Comparison of ENCODE assay signal across 9 cellular contexts in the genomic region with DNA sequence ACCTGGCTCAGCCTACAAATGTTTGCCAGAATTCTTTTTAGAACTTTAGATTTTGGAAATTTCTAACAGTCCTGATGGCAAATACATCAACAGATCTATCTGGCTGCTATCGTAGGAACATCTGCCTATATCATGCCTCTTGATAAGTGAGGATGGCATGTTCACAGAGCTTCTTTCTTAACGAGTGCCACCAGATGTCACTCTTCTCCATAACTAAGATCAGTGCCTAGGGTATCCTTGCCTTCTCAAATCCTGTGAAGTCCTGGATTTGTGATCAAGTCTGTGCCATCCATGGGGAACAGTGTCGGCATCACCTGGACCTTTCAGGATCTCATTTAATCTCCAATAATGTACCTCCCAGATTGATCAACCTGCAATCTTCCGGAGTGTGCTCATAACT. TPM values are rescaled to one million over a fixed set of nuclear protein-coding genes. Genes with fewer than 3 reads are reported as not detected.
DNase-seq lines count a peak whose midpoint lies in the region; ATAC-seq and TF ChIP-seq lines count a peak whose summit lies in the region.
"Had no signal": no experiment of that assay in that cellular context is flagged by ENCODE, and none has a peak within 500 bp of the region (broad histone marks: within the 10 kb centered on the region; RNA-seq: fewer than 3 reads in every experiment).

No MANE protein-coding gene starts in this region.

- intact Hi-C loops in left ventricle myocardium inferior (cut with micrococcal nuclease), result loop anchor here (5.0 kb wide), 1 partner anchor 69 kb away; no protein-coding TSS in a partner anchor
- intact Hi-C loops in activated CD4-positive, alpha-beta memory T cell treated with anti-CD3 and anti-CD28 coated beads for 36 hours (cut with micrococcal nuclease), result no loop called here

- CTCF ChIA-PET in HEK293T (lab: Yijun Ruan, JAX), result interaction anchor here (0.6 to 1.0 kb wide), 3 partner anchors 71 to 243 kb away, joined by 3 to 7 read pairs (median 3); no protein-coding TSS in a partner anchor
- CTCF ChIA-PET in activated CD4-positive, alpha-beta memory T cell treated with anti-CD3 and anti-CD28 coated beads for 36 hours (lab: Charles Lee), result no interaction called here

- no peaks in the 10 kb centered on the region for H3K4me1 Mint-ChIP-seq in activated CD4-positive, alpha-beta memory T cell treated with anti-CD3 and anti-CD28 coated beads for 36 hours (ENCODE audit: low read depth)

- no peaks in the 10 kb centered on the region for H3K9me3 Mint-ChIP-seq in activated CD4-positive, alpha-beta memory T cell treated with anti-CD3 and anti-CD28 coated beads for 36 hours

- DNase-seq in BE2C, result no peak
- DNase-seq in HEK293T (ENCODE audit: extremely low spot score), result peak; percentile 46
- DNase-seq in SK-MEL-5 (ENCODE audit: low read depth, low spot score), result peak; percentile 75
- no peak for DNase-seq in left ventricle myocardium inferior
- no peak for DNase-seq in activated CD4-positive, alpha-beta memory T cell treated with anti-CD3 and anti-CD28 coated beads for 36 hours
- no peak for DNase-seq in caudate nucleus (lab: John Stamatoyannopoulos, UW)
- no peak for DNase-seq in activated CD4-positive, CD25-positive, alpha-beta regulatory T cell (lab: John Stamatoyannopoulos, UW)

- no peaks in the 10 kb centered on the region for H3K36me3 Mint-ChIP-seq in activated CD4-positive, alpha-beta memory T cell treated with anti-CD3 and anti-CD28 coated beads for 36 hours

- no peak overlapping the region for H3K27ac ChIP-seq in left ventricle myocardium inferior (replicated peaks)
- H3K27ac ChIP-seq in caudate nucleus (ENCODE audit: low read depth, low read length), result no peak overlapping the region

- H3K4me3 ChIP-seq in BE2C (ENCODE audit: low read depth, low read length) (no peak overlapping the region), left ventricle myocardium inferior (no peak overlapping the region)

- no peaks in the 10 kb centered on the region for H3K27me3 ChIP-seq in BE2C
- peaks cover 9% of the 10 kb centered on the region for H3K27me3 ChIP-seq in left ventricle myocardium inferior (ENCODE audit: low read depth)

- H3K4me1 ChIP-seq in BE2C (no peaks in the 10 kb centered on the region), left ventricle myocardium inferior (no peaks in the 10 kb centered on the region)

- H3K9me3 ChIP-seq in BE2C (no peaks in the 10 kb centered on the region), left ventricle myocardium inferior (replicated peaks) (no peaks in the 10 kb centered on the region)

- in situ Hi-C loops in SK-MEL-5 (cut with HindIII; ENCODE audit: low pct_unique_long_range_greater_than_20kb, low sequenced_read_pairs), result no loop called here

- TF ChIP-seq CTCF in BE2C (IDR thresholded peaks at IDR 0.05; ENCODE audit: low read depth, low read length), result peak; percentile 16; the same call in 1 of the 2 replicates
- peak; percentile 62 for TF ChIP-seq CTCF in left ventricle myocardium inferior (IDR thresholded peaks at IDR 0.05; ENCODE audit: borderline replicate concordance)

- peaks cover 16% of the 10 kb centered on the region for H3K27me3 Mint-ChIP-seq in activated CD4-positive, alpha-beta memory T cell treated with anti-CD3 and anti-CD28 coated beads for 36 hours

- no peak overlapping the region for H3K27ac Mint-ChIP-seq in activated CD4-positive, alpha-beta memory T cell treated with anti-CD3 and anti-CD28 coated beads for 36 hours

- no peaks in the 10 kb centered on the region for H3K36me3 ChIP-seq in BE2C
- no peaks in the 10 kb centered on the region for H3K36me3 ChIP-seq in left ventricle myocardium inferior

- H3K4me3 Mint-ChIP-seq in activated CD4-positive, alpha-beta memory T cell treated with anti-CD3 and anti-CD28 coated beads for 36 hours, result no peak overlapping the region

- POLR2A ChIA-PET in HEK293T (lab: Yijun Ruan, JAX), result no interaction called here
- POLR2A ChIA-PET in activated CD4-positive, alpha-beta memory T cell treated with anti-CD3 and anti-CD28 coated beads for 36 hours (lab: Charles Lee), result no interaction called here

- no peak for ATAC-seq in HG03175 (IDR thresholded peaks at IDR 0.05; ENCODE audit: unreplicated experiment)

TF ChIP-seq in HEK293T, 16 proteins besides CTCF, POLR2A, EP300 and RAD21:
- no peak for TF ChIP-seq FOXA1 (IDR thresholded peaks at IDR 0.05)

RNA-seq across cellular contexts. Expression of a gene that starts 36.5 kb away (rescaled TPM):
- not detected for polyA plus RNA-seq in BE2C (2012; ENCODE audit: insufficient read depth, insufficient read length, low read depth)
- 0.61 and 1.3 TPM in 2 replicates for total RNA-seq in SK-MEL-5 (2014; rRNA removed; shearing (Covaris generic))
- polyA plus RNA-seq in SK-MEL-5 (2015; cell fraction: cytosol; rRNA removed), result 0.05 and 0.08 TPM in 2 replicates
- polyA plus RNA-seq in SK-MEL-5 (2015; cell fraction: nucleus; rRNA removed), result 0.19 and 0.56 TPM in 2 replicates
- 0.52 TPM for total RNA-seq in left ventricle myocardium inferior
- not detected for total RNA-seq in activated CD4-positive, alpha-beta memory T cell treated with anti-CD3 and anti-CD28 coated beads for 36 hours
- polyA plus RNA-seq: esophagus had no signal

RNA-seq across cellular contexts. Expression of a gene that starts 58.1 kb away (rescaled TPM):
- polyA plus RNA-seq in BE2C (2012; ENCODE audit: insufficient read depth, insufficient read length, low read depth), result not detected
- total RNA-seq in SK-MEL-5 (2014; rRNA removed; shearing (Covaris generic)), result not detected in 2 replicates
- polyA plus RNA-seq in SK-MEL-5 (2015; cell fraction: cytosol; rRNA removed), result 0.06 TPM in 1 of 2 replicates, not detected in the other
- polyA plus RNA-seq in SK-MEL-5 (2015; cell fraction: nucleus; rRNA removed), result 0.07 and 1.00 TPM in 2 replicates
- not detected for total RNA-seq in left ventricle myocardium inferior
- not detected for total RNA-seq in activated CD4-positive, alpha-beta memory T cell treated with anti-CD3 and anti-CD28 coated beads for 36 hours

Comparison
In these comparisons a context has a peak if more than half of its experiments do, and no peak if none do; other contexts are left out.
1. DNase-seq: peak in HEK293T (single experiment) and SK-MEL-5 (single experiment); none in BE2C (single experiment), left ventricle myocardium inferior (single experiment), activated CD4-positive, alpha-beta memory T cell treated with anti-CD3 and anti-CD28 coated beads for 36 hours (single experiment), caudate nucleus (0 of 61) and activated CD4-positive, CD25-positive, alpha-beta regulatory T cell (0 of 4).